23 cellular contexts compared by ENCODE assay signal in the genomic region with DNA sequence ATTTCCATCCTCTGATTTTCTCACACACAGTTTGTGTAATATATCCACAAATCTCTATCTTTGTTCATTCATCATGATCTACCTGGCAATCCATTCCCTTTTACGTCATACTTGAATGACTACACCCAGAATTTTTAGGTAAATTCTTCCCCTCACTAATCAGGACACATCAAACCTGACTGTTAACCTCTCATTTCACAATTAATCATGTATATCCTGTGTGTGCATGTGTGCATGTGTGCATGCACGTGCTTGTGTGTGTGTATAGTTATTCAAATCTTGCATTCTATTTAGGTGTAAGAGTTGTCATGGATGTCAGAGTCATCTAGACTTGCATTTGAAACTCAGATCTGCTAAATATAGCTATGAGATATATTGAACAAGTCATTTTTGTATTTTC.
A peak's percentile ranks its signal among the peaks of the same experiment; 100 is the strongest.
DNase-seq lines count a peak whose midpoint lies in the region; ATAC-seq, FAIRE-seq and TF ChIP-seq lines count a peak whose summit lies in the region.
"Had no signal": no experiment of that assay in that cellular context is flagged by ENCODE, and none has a peak within 500 bp of the region (broad histone marks: within the 10 kb centered on the region; RNA-seq: fewer than 3 reads in every experiment).

No MANE protein-coding gene starts in this region.

- no peak for TF ChIP-seq CTCF in HepG2 (CRISPR knock-in tag; IDR thresholded peaks at IDR 0.05)
- no peak for TF ChIP-seq CTCF in right lobe of liver (IDR thresholded peaks at IDR 0.05)
- no peak for TF ChIP-seq CTCF in PC-3 (conservative IDR thresholded peaks at IDR 0.05; ENCODE audit: low read depth, low read length)
- no peak for TF ChIP-seq CTCF in foreskin keratinocyte (conservative IDR thresholded peaks at IDR 0.05)
- no peak for TF ChIP-seq CTCF in type B pancreatic cell (conservative IDR thresholded peaks at IDR 0.05)
- TF ChIP-seq CTCF in PC-9 (conservative IDR thresholded peaks at IDR 0.05), result no peak

- POLR2A ChIA-PET in HepG2 (lab: Yijun Ruan, JAX) (no interaction called here), PC-3 (lab: Charles Lee; ENCODE audit: unreplicated experiment) (no interaction called here), PC-9 (lab: Charles Lee; ENCODE audit: unreplicated experiment) (no interaction called here)

- CTCF ChIA-PET in HepG2 (lab: Yijun Ruan, JAX; ENCODE audit: low intra/inter-chr PET ratio, low total read pairs), result no interaction called here
- CTCF ChIA-PET in PC-3 (lab: Charles Lee), result no interaction called here
- CTCF ChIA-PET in PC-9 (lab: Charles Lee), result interaction anchor here (0.6 kb wide), 1 partner anchor 988 kb away, joined by 3 read pairs; no protein-coding TSS in a partner anchor

- H3K9me3 ChIP-seq in HepG2 (ENCODE audit: low read length), result no peaks in the 10 kb centered on the region
- no peaks in the 10 kb centered on the region for H3K9me3 ChIP-seq in right lobe of liver
- no peaks in the 10 kb centered on the region for H3K9me3 ChIP-seq in PC-3 (ENCODE audit: low read length)
- no peaks in the 10 kb centered on the region for H3K9me3 ChIP-seq in PC-9 (ENCODE audit: insufficient read depth, low read depth)
- H3K9me3 ChIP-seq: BLaER1, Caco-2 had no signal

- intact Hi-C loops in HepG2 (cut with micrococcal nuclease; ENCODE audit: unreplicated experiment) (no loop called here), right lobe of liver (cut with DNase I) (no loop called here), PC-3 (cut with micrococcal nuclease) (no loop called here), PC-9 (cut with micrococcal nuclease; ENCODE audit: unreplicated experiment) (no loop called here)

- no peak overlapping the region for H3K9ac ChIP-seq in HepG2 (ENCODE audit: insufficient read depth, low read depth, low read length)
- no peak overlapping the region for H3K9ac ChIP-seq in PC-3 (ENCODE audit: low read length)
- H3K9ac ChIP-seq: BLaER1, GM23248 had no signal

- DNase-seq in HepG2 (ENCODE audit: low spot score) (no peak), right lobe of liver (no peak), PC-3 (no peak), foreskin keratinocyte (peak; percentile 20 to 62), type B pancreatic cell (ENCODE audit: extremely low spot score, unreplicated experiment) (no peak), PC-9 (no peak)
- DNase-seq: Caco-2; CD4-positive, CD25-positive, alpha-beta regulatory T cell; CD8-positive, alpha-beta T cell; DMS 273 treated with DMSO at 0.1 percent for 48 hours; DMS79; GDM1; H7 had no signal

- TF ChIP-seq POLR2A in HepG2 (IDR thresholded peaks at IDR 0.05; ENCODE audit: insufficient read depth in 1 of 2, low read depth in 2 of 2, low read length in 2 of 2) (no peak), right lobe of liver (IDR thresholded peaks at IDR 0.05) (no peak)

- H3K79me2 ChIP-seq in HepG2 (ENCODE audit: insufficient read depth, low read length), result no peaks in the 10 kb centered on the region
- H3K79me2 ChIP-seq in PC-3 (ENCODE audit: low read length), result no peaks in the 10 kb centered on the region
- no peaks in the 10 kb centered on the region for H3K79me2 ChIP-seq in PC-9 (ENCODE audit: low read depth)

- H3K27ac ChIP-seq in HepG2 (ENCODE audit: extremely low read length, insufficient read depth, low read length), result no peak overlapping the region
- H3K27ac ChIP-seq in right lobe of liver, result no peak overlapping the region
- no peak overlapping the region for H3K27ac ChIP-seq in PC-3 (ENCODE audit: low read length)
- no peak overlapping the region for H3K27ac ChIP-seq in foreskin keratinocyte
- H3K27ac ChIP-seq in PC-9, result no peak overlapping the region
- H3K27ac ChIP-seq: 22Rv1, BLaER1, C4-2B had no signal

- H3F3A ChIP-seq in PC-3 (ENCODE audit: low read length, unreplicated experiment) (no peaks in the 10 kb centered on the region), PC-9 (ENCODE audit: insufficient read depth, low read depth) (no peaks in the 10 kb centered on the region)

- H4K20me1 ChIP-seq in HepG2 (ENCODE audit: insufficient read depth, low read length) (no peaks in the 10 kb centered on the region), PC-3 (ENCODE audit: low read length) (no peaks in the 10 kb centered on the region), PC-9 (ENCODE audit: insufficient read depth) (no peaks in the 10 kb centered on the region)
- H4K20me1 ChIP-seq: BLaER1 had no signal

- ATAC-seq in HepG2 (no peak), right lobe of liver (no peak), PC-3 (no peak), foreskin keratinocyte (peak; percentile 42), HG03280 (IDR thresholded peaks at IDR 0.05; ENCODE audit: unreplicated experiment) (no peak), HG03135 (IDR thresholded peaks at IDR 0.05; ENCODE audit: unreplicated experiment) (no peak)
- ATAC-seq: CD8-positive, alpha-beta T cell; GM12878 had no signal

- no peak overlapping the region for H3K4me3 Mint-ChIP-seq in type B pancreatic cell
- H3K4me3 Mint-ChIP-seq: B cell; CD4-positive, CD25-positive, alpha-beta regulatory T cell; CD8-positive, alpha-beta T cell had no signal

- in situ Hi-C loops in HepG2 (cut with HindIII; ENCODE audit: extremely low pct_ligation_motif_present, low pct_unique_long_range_greater_than_20kb), result no loop called here

- H3K27ac Mint-ChIP-seq in type B pancreatic cell, result peak overlapping the region; percentile 77
- H3K27ac Mint-ChIP-seq: B cell; CD4-positive, CD25-positive, alpha-beta regulatory T cell; CD8-positive, alpha-beta T cell had no signal

- no peak overlapping the region for H3K4me2 ChIP-seq in HepG2 (ENCODE audit: low read depth, low read length)
- 0 out of 2 replicates have a peak overlapping the region, but pooled peaks have one; percentile 2 for H3K4me2 ChIP-seq in PC-3 (ENCODE audit: low read length)
- H3K4me2 ChIP-seq in PC-9, result no peak overlapping the region
- H3K4me2 ChIP-seq: BLaER1 had no signal

- H3K4me1 ChIP-seq in HepG2 (ENCODE audit: insufficient read depth, low read length) (no peaks in the 10 kb centered on the region), right lobe of liver (no peaks in the 10 kb centered on the region), PC-3 (ENCODE audit: insufficient read depth, low read length) (peaks cover 7% of the 10 kb centered on the region), foreskin keratinocyte (no peaks in the 10 kb centered on the region), PC-9 (replicated peaks; ENCODE audit: insufficient read depth) (no peaks in the 10 kb centered on the region)
- H3K4me1 ChIP-seq: BLaER1, Caco-2 had no signal

- H3K4me3 ChIP-seq in HepG2 (replicated peaks in 1 of 3; ENCODE audit: insufficient read depth in 1 of 3, low read depth in 2 of 3, low read length in 3 of 3) (no peak overlapping the region), right lobe of liver (no peak overlapping the region), PC-3 (ENCODE audit: low read length) (no peak overlapping the region), PC-9 (no peak overlapping the region)
- H3K4me3 ChIP-seq: BLaER1, GM12878, GM23248 had no signal

- WGBS in HepG2 (ENCODE audit: low lambda C conversion rate), result 7% methylated on average over 2 of the region's 2 CpGs
- WGBS in right lobe of liver (ENCODE audit: insufficient coverage, low coverage, low lambda C conversion rate, missing lambda C conversion rate), result 58% methylated on average over 2 of the region's 2 CpGs

- no peaks in the 10 kb centered on the region for H3K27me3 Mint-ChIP-seq in type B pancreatic cell
- H3K27me3 Mint-ChIP-seq: B cell had no signal

- no peak for TF ChIP-seq RAD21 in HepG2 (CRISPR knock-in tag; IDR thresholded peaks at IDR 0.05)

- H3K4me1 Mint-ChIP-seq in type B pancreatic cell (ENCODE audit: unreplicated experiment), result no peaks in the 10 kb centered on the region
- H3K4me1 Mint-ChIP-seq: B cell; CD4-positive, CD25-positive, alpha-beta regulatory T cell had no signal

- H3K9me3 Mint-ChIP-seq in type B pancreatic cell, result peaks cover 4% of the 10 kb centered on the region
- H3K9me3 Mint-ChIP-seq: CD8-positive, alpha-beta T cell had no signal

- H3K36me3 Mint-ChIP-seq in type B pancreatic cell, result no peaks in the 10 kb centered on the region
- H3K36me3 Mint-ChIP-seq: CD4-positive, CD25-positive, alpha-beta regulatory T cell; CD8-positive, alpha-beta T cell had no signal

- no peaks in the 10 kb centered on the region; a peak in 1 of 5 replicates for H3K27me3 ChIP-seq in HepG2 (ENCODE audit: control insufficient read depth in 1 of 2, insufficient read depth in 2 of 2, low read length in 2 of 2)
- no peaks in the 10 kb centered on the region for H3K27me3 ChIP-seq in right lobe of liver
- no peaks in the 10 kb centered on the region for H3K27me3 ChIP-seq in PC-3 (ENCODE audit: low read length)
- H3K27me3 ChIP-seq in foreskin keratinocyte, result no peaks in the 10 kb centered on the region
- no peaks in the 10 kb centered on the region for H3K27me3 ChIP-seq in PC-9 (ENCODE audit: insufficient read depth, low read depth)
- H3K27me3 ChIP-seq: BLaER1 had no signal

- H3K9me2 ChIP-seq in PC-3 (replicated peaks; ENCODE audit: low read length) (no peaks in the 10 kb centered on the region), PC-9 (ENCODE audit: insufficient read depth) (no peaks in the 10 kb centered on the region)

- TF ChIP-seq EP300 in HepG2 (IDR thresholded peaks at IDR 0.05; ENCODE audit: low read depth in 2 of 2, low read length in 2 of 2) (no peak), HepG2 (CRISPR knock-in tag; IDR thresholded peaks at IDR 0.05; ENCODE audit: borderline replicate concordance) (no peak)

- BruUV-seq in HepG2 (replicated peaks; lab: Mats Ljungman, UMichigan) (no TSS peak), PC-3 (replicated peaks; lab: Mats Ljungman, UMichigan) (no TSS peak), PC-9 (replicated peaks; lab: Mats Ljungman, UMichigan) (no TSS peak)

- H3K36me3 ChIP-seq in HepG2 (replicated peaks in 1 of 2; ENCODE audit: control insufficient read depth in 1 of 2, insufficient read depth in 2 of 2, low read length in 2 of 2) (no peaks in the 10 kb centered on the region), right lobe of liver (no peaks in the 10 kb centered on the region), PC-3 (ENCODE audit: low read depth, low read length) (no peaks in the 10 kb centered on the region), PC-9 (ENCODE audit: low read depth) (no peaks in the 10 kb centered on the region)
- H3K36me3 ChIP-seq: BLaER1 had no signal

- no peak for FAIRE-seq in HepG2 (lab: Jason Lieb, UNC)
- FAIRE-seq: A204.1, GM12878, H1 had no signal

- H2AFZ ChIP-seq in HepG2 (ENCODE audit: low read length) (no peak overlapping the region), PC-3 (ENCODE audit: low read length) (no peak overlapping the region), PC-9 (no peak overlapping the region)

TF ChIP-seq in HepG2, 621 proteins besides CTCF, POLR2A, EP300 and RAD21 (continues in another document):
- TF ChIP-seq CBX5 (CRISPR knock-in tag; IDR thresholded peaks at IDR 0.05; ENCODE audit: borderline replicate concordance), result no peak

Comparison
In these comparisons a context has a peak if more than half of its experiments do, and no peak if none do; other contexts are left out.
1. DNase-seq: peak in foreskin keratinocyte (2 of 2); none in HepG2 (single experiment), right lobe of liver (0 of 3), PC-3 (single experiment), type B pancreatic cell (single experiment) and PC-9 (0 of 2).